1 cellular context compared by ENCODE assay signal in the genomic region with DNA sequence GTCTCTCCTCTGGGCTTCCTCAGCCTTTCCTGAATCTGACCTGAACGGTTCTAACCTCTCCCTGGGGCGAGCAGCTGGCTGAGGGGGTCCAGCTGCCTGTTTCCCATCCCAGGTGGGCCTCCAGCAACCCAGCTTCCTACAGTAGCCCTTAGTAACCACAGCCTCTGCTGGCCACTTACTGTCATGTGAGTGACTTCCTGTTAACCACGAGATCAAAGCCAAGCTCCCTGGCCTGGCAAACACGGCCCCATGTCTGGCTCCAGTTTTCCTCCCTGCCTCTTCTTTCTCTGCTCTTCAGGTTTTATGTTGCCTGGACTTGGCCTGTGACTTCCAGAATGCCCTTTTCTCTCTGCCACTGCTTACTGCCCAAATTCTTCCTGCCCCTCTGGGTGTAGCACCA.
TF ChIP-seq lines count a peak whose summit lies in the region.

No MANE protein-coding gene starts in this region.

TF ChIP-seq in HepG2, 621 proteins besides CTCF, POLR2A, EP300 and RAD21 (continued from another document and continues in another):
- TF ChIP-seq, protein P1, sequence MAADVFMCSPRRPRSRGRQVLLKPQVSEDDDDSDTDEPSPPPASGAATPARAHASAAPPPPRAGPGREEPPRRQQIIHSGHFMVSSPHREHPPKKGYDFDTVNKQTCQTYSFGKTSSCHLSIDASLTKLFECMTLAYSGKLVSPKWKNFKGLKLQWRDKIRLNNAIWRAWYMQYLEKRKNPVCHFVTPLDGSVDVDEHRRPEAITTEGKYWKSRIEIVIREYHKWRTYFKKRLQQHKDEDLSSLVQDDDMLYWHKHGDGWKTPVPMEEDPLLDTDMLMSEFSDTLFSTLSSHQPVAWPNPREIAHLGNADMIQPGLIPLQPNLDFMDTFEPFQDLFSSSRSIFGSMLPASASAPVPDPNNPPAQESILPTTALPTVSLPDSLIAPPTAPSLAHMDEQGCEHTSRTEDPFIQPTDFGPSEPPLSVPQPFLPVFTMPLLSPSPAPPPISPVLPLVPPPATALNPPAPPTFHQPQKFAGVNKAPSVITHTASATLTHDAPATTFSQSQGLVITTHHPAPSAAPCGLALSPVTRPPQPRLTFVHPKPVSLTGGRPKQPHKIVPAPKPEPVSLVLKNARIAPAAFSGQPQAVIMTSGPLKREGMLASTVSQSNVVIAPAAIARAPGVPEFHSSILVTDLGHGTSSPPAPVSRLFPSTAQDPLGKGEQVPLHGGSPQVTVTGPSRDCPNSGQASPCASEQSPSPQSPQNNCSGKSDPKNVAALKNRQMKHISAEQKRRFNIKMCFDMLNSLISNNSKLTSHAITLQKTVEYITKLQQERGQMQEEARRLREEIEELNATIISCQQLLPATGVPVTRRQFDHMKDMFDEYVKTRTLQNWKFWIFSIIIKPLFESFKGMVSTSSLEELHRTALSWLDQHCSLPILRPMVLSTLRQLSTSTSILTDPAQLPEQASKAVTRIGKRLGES (CRISPR knock-in tag; IDR thresholded peaks at IDR 0.05; ENCODE audit: borderline replicate concordance) = no peak
- TF ChIP-seq SP5 (CRISPR knock-in tag; IDR thresholded peaks at IDR 0.05; ENCODE audit: borderline replicate concordance, low read depth) (peak; percentile 28; the same call in 1 of the 2 replicates), ZNF781 (CRISPR knock-in tag; IDR thresholded peaks at IDR 0.05; ENCODE audit: borderline replicate concordance, not compliant biosample characterization) (no peak), SMYD3 (CRISPR knock-in tag; IDR thresholded peaks at IDR 0.05) (no peak), ERF (CRISPR knock-in tag; IDR thresholded peaks at IDR 0.05) (0 out of 2 replicates have a peak, but pooled peaks have one; percentile 33), SRSF9 (IDR thresholded peaks at IDR 0.05; ENCODE audit: borderline replicate concordance, insufficient read depth, low read depth, low read length, poor library complexity, severe bottlenecking) (no peak), HES4 (CRISPR knock-in tag; IDR thresholded peaks at IDR 0.05; ENCODE audit: borderline replicate concordance) (no peak), ZNF782 (CRISPR knock-in tag; IDR thresholded peaks at IDR 0.05; ENCODE audit: borderline replicate concordance) (no peak), CCDC6 (CRISPR knock-in tag; IDR thresholded peaks at IDR 0.05) (no peak), ZNF7 (CRISPR knock-in tag; IDR thresholded peaks at IDR 0.05) (no peak), ZNF670 (CRISPR knock-in tag; IDR thresholded peaks at IDR 0.05; ENCODE audit: borderline replicate concordance) (no peak), ZNF674 (CRISPR knock-in tag; IDR thresholded peaks at IDR 0.05; ENCODE audit: low read depth) (no peak), ZNF780A (CRISPR knock-in tag; IDR thresholded peaks at IDR 0.05) (no peak), ZNF468 (CRISPR knock-in tag; IDR thresholded peaks at IDR 0.05) (no peak), ZNF761 (CRISPR knock-in tag; conservative IDR thresholded peaks at IDR 0.05) (no peak), ZNF766 (CRISPR knock-in tag; IDR thresholded peaks at IDR 0.05; ENCODE audit: borderline replicate concordance) (no peak), ZNF138 (CRISPR knock-in tag; IDR thresholded peaks at IDR 0.05; ENCODE audit: low read depth) (no peak), EED (CRISPR knock-in tag; IDR thresholded peaks at IDR 0.05) (no peak), ISL2 (CRISPR knock-in tag; IDR thresholded peaks at IDR 0.05) (peak; percentile 23; the same call in 1 of the 2 replicates), CEBPG (CRISPR knock-in tag; IDR thresholded peaks at IDR 0.05) (peak; percentile 9; the same call in 1 of the 2 replicates), CBX5 (CRISPR knock-in tag; IDR thresholded peaks at IDR 0.05; ENCODE audit: borderline replicate concordance) (no peak), MIER2 (CRISPR knock-in tag; IDR thresholded peaks at IDR 0.05) (no peak), ZFP82 (CRISPR knock-in tag; IDR thresholded peaks at IDR 0.05; ENCODE audit: borderline replicate concordance) (no peak), HOXA3 (CRISPR knock-in tag; IDR thresholded peaks at IDR 0.05) (peak; percentile 24; the same call in 1 of the 2 replicates), ZNF510 (CRISPR knock-in tag; IDR thresholded peaks at IDR 0.05; ENCODE audit: low read depth) (no peak), PHF5A (CRISPR knock-in tag; IDR thresholded peaks at IDR 0.05; ENCODE audit: low read depth, unreplicated experiment) (no peak), ZNF431 (CRISPR knock-in tag; IDR thresholded peaks at IDR 0.05; ENCODE audit: borderline replicate concordance, low read depth) (no peak), NAIF1 (CRISPR knock-in tag; IDR thresholded peaks at IDR 0.05; ENCODE audit: borderline replicate concordance) (no peak), SYNCRIP (IDR thresholded peaks at IDR 0.05; ENCODE audit: insufficient read depth, low read depth, low read length) (no peak), ZNF75D (CRISPR knock-in tag; IDR thresholded peaks at IDR 0.05; ENCODE audit: borderline replicate concordance) (no peak), ZC3H13 (CRISPR knock-in tag; IDR thresholded peaks at IDR 0.05) (no peak), ZNF136 (CRISPR knock-in tag; IDR thresholded peaks at IDR 0.05; ENCODE audit: low read depth) (no peak), KLF12 (CRISPR knock-in tag; IDR thresholded peaks at IDR 0.05; ENCODE audit: borderline replicate concordance) (no peak), REL (CRISPR knock-in tag; conservative IDR thresholded peaks at IDR 0.05) (no peak), GPN1 (CRISPR knock-in tag; IDR thresholded peaks at IDR 0.05; ENCODE audit: borderline replicate concordance) (no peak), ZNF562 (CRISPR knock-in tag; IDR thresholded peaks at IDR 0.05; ENCODE audit: borderline replicate concordance) (no peak), BCL6 (CRISPR knock-in tag; IDR thresholded peaks at IDR 0.05) (peak; percentile 94), ADNP (CRISPR knock-in tag; IDR thresholded peaks at IDR 0.05) (no peak), RORA (CRISPR knock-in tag; IDR thresholded peaks at IDR 0.05) (no peak)
- TF ChIP-seq, protein P2, sequence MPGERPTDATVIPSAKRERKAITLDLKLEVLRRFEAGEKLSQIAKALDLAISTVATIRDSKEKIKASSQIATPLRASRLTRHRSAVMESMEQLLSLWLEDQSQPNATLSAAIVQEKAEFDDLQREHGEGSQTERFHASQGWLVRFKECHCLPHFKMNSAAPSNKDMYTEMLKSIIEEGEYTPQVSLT (CRISPR knock-in tag; IDR thresholded peaks at IDR 0.05; ENCODE audit: borderline replicate concordance, low read depth) = no peak
- TF ChIP-seq, protein P3, sequence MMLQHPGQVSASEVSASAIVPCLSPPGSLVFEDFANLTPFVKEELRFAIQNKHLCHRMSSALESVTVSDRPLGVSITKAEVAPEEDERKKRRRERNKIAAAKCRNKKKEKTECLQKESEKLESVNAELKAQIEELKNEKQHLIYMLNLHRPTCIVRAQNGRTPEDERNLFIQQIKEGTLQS (CRISPR knock-in tag; IDR thresholded peaks at IDR 0.05) = no peak
- TF ChIP-seq, protein P4, sequence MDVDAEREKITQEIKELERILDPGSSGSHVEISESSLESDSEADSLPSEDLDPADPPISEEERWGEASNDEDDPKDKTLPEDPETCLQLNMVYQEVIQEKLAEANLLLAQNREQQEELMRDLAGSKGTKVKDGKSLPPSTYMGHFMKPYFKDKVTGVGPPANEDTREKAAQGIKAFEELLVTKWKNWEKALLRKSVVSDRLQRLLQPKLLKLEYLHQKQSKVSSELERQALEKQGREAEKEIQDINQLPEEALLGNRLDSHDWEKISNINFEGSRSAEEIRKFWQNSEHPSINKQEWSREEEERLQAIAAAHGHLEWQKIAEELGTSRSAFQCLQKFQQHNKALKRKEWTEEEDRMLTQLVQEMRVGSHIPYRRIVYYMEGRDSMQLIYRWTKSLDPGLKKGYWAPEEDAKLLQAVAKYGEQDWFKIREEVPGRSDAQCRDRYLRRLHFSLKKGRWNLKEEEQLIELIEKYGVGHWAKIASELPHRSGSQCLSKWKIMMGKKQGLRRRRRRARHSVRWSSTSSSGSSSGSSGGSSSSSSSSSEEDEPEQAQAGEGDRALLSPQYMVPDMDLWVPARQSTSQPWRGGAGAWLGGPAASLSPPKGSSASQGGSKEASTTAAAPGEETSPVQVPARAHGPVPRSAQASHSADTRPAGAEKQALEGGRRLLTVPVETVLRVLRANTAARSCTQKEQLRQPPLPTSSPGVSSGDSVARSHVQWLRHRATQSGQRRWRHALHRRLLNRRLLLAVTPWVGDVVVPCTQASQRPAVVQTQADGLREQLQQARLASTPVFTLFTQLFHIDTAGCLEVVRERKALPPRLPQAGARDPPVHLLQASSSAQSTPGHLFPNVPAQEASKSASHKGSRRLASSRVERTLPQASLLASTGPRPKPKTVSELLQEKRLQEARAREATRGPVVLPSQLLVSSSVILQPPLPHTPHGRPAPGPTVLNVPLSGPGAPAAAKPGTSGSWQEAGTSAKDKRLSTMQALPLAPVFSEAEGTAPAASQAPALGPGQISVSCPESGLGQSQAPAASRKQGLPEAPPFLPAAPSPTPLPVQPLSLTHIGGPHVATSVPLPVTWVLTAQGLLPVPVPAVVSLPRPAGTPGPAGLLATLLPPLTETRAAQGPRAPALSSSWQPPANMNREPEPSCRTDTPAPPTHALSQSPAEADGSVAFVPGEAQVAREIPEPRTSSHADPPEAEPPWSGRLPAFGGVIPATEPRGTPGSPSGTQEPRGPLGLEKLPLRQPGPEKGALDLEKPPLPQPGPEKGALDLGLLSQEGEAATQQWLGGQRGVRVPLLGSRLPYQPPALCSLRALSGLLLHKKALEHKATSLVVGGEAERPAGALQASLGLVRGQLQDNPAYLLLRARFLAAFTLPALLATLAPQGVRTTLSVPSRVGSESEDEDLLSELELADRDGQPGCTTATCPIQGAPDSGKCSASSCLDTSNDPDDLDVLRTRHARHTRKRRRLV (CRISPR knock-in tag; IDR thresholded peaks at IDR 0.05) = no peak
- TF ChIP-seq, protein P5, sequence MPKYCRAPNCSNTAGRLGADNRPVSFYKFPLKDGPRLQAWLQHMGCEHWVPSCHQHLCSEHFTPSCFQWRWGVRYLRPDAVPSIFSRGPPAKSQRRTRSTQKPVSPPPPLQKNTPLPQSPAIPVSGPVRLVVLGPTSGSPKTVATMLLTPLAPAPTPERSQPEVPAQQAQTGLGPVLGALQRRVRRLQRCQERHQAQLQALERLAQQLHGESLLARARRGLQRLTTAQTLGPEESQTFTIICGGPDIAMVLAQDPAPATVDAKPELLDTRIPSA (CRISPR knock-in tag; IDR thresholded peaks at IDR 0.05; ENCODE audit: borderline replicate concordance) = no peak
- TF ChIP-seq, protein P6, sequence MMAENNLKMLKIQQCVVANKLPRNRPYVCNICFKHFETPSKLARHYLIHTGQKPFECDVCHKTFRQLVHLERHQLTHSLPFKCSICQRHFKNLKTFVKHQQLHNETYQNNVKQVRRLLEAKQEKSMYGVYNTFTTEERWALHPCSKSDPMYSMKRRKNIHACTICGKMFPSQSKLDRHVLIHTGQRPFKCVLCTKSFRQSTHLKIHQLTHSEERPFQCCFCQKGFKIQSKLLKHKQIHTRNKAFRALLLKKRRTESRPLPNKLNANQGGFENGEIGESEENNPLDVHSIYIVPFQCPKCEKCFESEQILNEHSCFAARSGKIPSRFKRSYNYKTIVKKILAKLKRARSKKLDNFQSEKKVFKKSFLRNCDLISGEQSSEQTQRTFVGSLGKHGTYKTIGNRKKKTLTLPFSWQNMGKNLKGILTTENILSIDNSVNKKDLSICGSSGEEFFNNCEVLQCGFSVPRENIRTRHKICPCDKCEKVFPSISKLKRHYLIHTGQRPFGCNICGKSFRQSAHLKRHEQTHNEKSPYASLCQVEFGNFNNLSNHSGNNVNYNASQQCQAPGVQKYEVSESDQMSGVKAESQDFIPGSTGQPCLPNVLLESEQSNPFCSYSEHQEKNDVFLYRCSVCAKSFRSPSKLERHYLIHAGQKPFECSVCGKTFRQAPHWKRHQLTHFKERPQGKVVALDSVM (CRISPR knock-in tag; IDR thresholded peaks at IDR 0.05) = no peak
- TF ChIP-seq, protein P7, sequence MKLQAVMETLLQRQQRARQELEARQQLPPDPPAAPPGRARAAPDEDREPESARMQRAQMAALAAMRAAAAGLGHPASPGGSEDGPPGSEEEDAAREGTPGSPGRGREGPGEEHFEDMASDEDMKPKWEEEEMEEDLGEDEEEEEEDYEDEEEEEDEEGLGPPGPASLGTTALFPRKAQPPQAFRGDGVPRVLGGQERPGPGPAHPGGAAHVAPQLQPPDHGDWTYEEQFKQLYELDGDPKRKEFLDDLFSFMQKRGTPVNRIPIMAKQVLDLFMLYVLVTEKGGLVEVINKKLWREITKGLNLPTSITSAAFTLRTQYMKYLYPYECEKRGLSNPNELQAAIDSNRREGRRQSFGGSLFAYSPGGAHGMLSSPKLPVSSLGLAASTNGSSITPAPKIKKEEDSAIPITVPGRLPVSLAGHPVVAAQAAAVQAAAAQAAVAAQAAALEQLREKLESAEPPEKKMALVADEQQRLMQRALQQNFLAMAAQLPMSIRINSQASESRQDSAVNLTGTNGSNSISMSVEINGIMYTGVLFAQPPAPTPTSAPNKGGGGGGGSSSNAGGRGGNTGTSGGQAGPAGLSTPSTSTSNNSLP (IDR thresholded peaks at IDR 0.05; ENCODE audit: low read depth, low read length) = no peak
- TF ChIP-seq, protein P8, sequence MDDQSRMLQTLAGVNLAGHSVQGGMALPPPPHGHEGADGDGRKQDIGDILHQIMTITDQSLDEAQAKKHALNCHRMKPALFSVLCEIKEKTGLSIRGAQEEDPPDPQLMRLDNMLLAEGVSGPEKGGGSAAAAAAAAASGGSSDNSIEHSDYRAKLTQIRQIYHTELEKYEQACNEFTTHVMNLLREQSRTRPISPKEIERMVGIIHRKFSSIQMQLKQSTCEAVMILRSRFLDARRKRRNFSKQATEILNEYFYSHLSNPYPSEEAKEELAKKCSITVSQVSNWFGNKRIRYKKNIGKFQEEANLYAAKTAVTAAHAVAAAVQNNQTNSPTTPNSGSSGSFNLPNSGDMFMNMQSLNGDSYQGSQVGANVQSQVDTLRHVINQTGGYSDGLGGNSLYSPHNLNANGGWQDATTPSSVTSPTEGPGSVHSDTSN (CRISPR knock-in tag; IDR thresholded peaks at IDR 0.05; ENCODE audit: borderline replicate concordance) = no peak
- TF ChIP-seq, protein P9, sequence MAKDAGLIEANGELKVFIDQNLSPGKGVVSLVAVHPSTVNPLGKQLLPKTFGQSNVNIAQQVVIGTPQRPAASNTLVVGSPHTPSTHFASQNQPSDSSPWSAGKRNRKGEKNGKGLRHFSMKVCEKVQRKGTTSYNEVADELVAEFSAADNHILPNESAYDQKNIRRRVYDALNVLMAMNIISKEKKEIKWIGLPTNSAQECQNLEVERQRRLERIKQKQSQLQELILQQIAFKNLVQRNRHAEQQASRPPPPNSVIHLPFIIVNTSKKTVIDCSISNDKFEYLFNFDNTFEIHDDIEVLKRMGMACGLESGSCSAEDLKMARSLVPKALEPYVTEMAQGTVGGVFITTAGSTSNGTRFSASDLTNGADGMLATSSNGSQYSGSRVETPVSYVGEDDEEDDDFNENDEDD (CRISPR knock-in tag; IDR thresholded peaks at IDR 0.05; ENCODE audit: borderline replicate concordance) = peak; percentile 18; the same call in 1 of the 2 replicates
- TF ChIP-seq, protein P10, sequence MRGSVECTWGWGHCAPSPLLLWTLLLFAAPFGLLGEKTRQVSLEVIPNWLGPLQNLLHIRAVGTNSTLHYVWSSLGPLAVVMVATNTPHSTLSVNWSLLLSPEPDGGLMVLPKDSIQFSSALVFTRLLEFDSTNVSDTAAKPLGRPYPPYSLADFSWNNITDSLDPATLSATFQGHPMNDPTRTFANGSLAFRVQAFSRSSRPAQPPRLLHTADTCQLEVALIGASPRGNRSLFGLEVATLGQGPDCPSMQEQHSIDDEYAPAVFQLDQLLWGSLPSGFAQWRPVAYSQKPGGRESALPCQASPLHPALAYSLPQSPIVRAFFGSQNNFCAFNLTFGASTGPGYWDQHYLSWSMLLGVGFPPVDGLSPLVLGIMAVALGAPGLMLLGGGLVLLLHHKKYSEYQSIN (CRISPR knock-in tag; IDR thresholded peaks at IDR 0.05; ENCODE audit: borderline replicate concordance) = no peak
